Comparison of ENCODE assay signal across 11 cellular contexts in genomic region chr5:138869763-138870500, GRCh38. TPM values are rescaled to one million over a fixed set of nuclear protein-coding genes. Genes with fewer than 3 reads are reported as not detected.
A peak's percentile ranks its signal among the peaks of the same experiment; 100 is the strongest.
DNase-seq lines count a peak whose midpoint lies in the region; ATAC-seq, FAIRE-seq and TF ChIP-seq lines count a peak whose summit lies in the region.
"Had no signal": no experiment of that assay in that cellular context is flagged by ENCODE, and none has a peak within 500 bp of the region (broad histone marks: within the 10 kb centered on the region; RNA-seq: fewer than 3 reads in every experiment).

No MANE protein-coding gene starts in this region.

- POLR2A ChIA-PET in activated CD8-positive, alpha-beta T cell treated with anti-CD3 and anti-CD28 coated beads for 36 hours (lab: Charles Lee), result no interaction called here
- POLR2A ChIA-PET in activated CD8-positive, alpha-beta T cell treated with anti-CD3 and anti-CD28 coated beads, Interleukin-2, amount 10 ng/mL, durations not matched to agents 7 days and 5 days (lab: Charles Lee), result no interaction called here
- POLR2A ChIA-PET in activated CD4-positive, alpha-beta memory T cell treated with anti-CD3 and anti-CD28 coated beads, Interleukin-2, amount 10 ng/mL, durations not matched to agents 7 days and 5 days (lab: Charles Lee), result interaction anchor here (0.7 to 1.0 kb wide), 2 partner anchors 43 to 85 kb away, joined by 3 read pairs; no protein-coding TSS in a partner anchor
- POLR2A ChIA-PET in HepG2 (lab: Yijun Ruan, JAX), result no interaction called here
- POLR2A ChIA-PET in A673 (lab: Charles Lee; ENCODE audit: low non-redundant PET), result no interaction called here

- H3K9me3 Mint-ChIP-seq in activated CD8-positive, alpha-beta T cell treated with anti-CD3 and anti-CD28 coated beads for 36 hours, result no peaks in the 10 kb centered on the region
- H3K9me3 Mint-ChIP-seq in activated CD8-positive, alpha-beta T cell treated with anti-CD3 and anti-CD28 coated beads, Interleukin-2, amount 10 ng/mL, durations not matched to agents 7 days and 5 days (ENCODE audit: insufficient read depth), result no peaks in the 10 kb centered on the region
- no peaks in the 10 kb centered on the region for H3K9me3 Mint-ChIP-seq in activated CD4-positive, alpha-beta memory T cell treated with anti-CD3 and anti-CD28 coated beads, Interleukin-2, amount 10 ng/mL, durations not matched to agents 7 days and 5 days
- no peaks in the 10 kb centered on the region for H3K9me3 Mint-ChIP-seq in HFFc6
- H3K9me3 Mint-ChIP-seq: neural crest cell had no signal

- H3K4me1 Mint-ChIP-seq in activated CD8-positive, alpha-beta T cell treated with anti-CD3 and anti-CD28 coated beads for 36 hours (ENCODE audit: low read depth), result peaks cover 13% of the 10 kb centered on the region
- no peaks in the 10 kb centered on the region for H3K4me1 Mint-ChIP-seq in activated CD8-positive, alpha-beta T cell treated with anti-CD3 and anti-CD28 coated beads, Interleukin-2, amount 10 ng/mL, durations not matched to agents 7 days and 5 days (ENCODE audit: low read depth)
- H3K4me1 Mint-ChIP-seq in activated CD4-positive, alpha-beta memory T cell treated with anti-CD3 and anti-CD28 coated beads, Interleukin-2, amount 10 ng/mL, durations not matched to agents 7 days and 5 days, result peaks cover 14% of the 10 kb centered on the region
- H3K4me1 Mint-ChIP-seq in HFFc6 (ENCODE audit: low read depth), result peaks cover 58% of the 10 kb centered on the region

- TF ChIP-seq EP300 in HepG2 (IDR thresholded peaks at IDR 0.05; ENCODE audit: low read depth in 2 of 2, low read length in 2 of 2), result no peak
- TF ChIP-seq EP300 in HepG2 (CRISPR knock-in tag; IDR thresholded peaks at IDR 0.05; ENCODE audit: borderline replicate concordance), result no peak

- in situ Hi-C loops in HepG2 (cut with HindIII; ENCODE audit: extremely low pct_ligation_motif_present, low pct_unique_long_range_greater_than_20kb), result no loop called here

- no peak for DNase-seq in activated CD8-positive, alpha-beta T cell treated with anti-CD3 and anti-CD28 coated beads for 36 hours
- DNase-seq in activated CD8-positive, alpha-beta T cell treated with anti-CD3 and anti-CD28 coated beads, Interleukin-2, amount 10 ng/mL, durations not matched to agents 7 days and 5 days, result no peak
- DNase-seq in activated CD4-positive, alpha-beta memory T cell treated with anti-CD3 and anti-CD28 coated beads, Interleukin-2, amount 10 ng/mL, durations not matched to agents 7 days and 5 days, result no peak
- DNase-seq in foreskin keratinocyte, result peak in 1 of 2 donors; percentile 37
- DNase-seq in renal cortical epithelial cell (ENCODE audit: low read depth), result peak; percentile 58
- no peak for DNase-seq in HepG2 (ENCODE audit: low spot score)
- no peak for DNase-seq in HFFc6
- no peak for DNase-seq in A673 (ENCODE audit: low spot score)
- DNase-seq: Right ventricle myocardium superior had no signal

- H4K20me1 ChIP-seq in HepG2 (ENCODE audit: insufficient read depth, low read length), result peaks cover 75% of the 10 kb centered on the region

- H3K36me3 Mint-ChIP-seq in activated CD8-positive, alpha-beta T cell treated with anti-CD3 and anti-CD28 coated beads for 36 hours (ENCODE audit: low read depth), result no peaks in the 10 kb centered on the region
- H3K36me3 Mint-ChIP-seq in activated CD8-positive, alpha-beta T cell treated with anti-CD3 and anti-CD28 coated beads, Interleukin-2, amount 10 ng/mL, durations not matched to agents 7 days and 5 days (ENCODE audit: low read depth), result no peaks in the 10 kb centered on the region
- peaks cover 3% of the 10 kb centered on the region for H3K36me3 Mint-ChIP-seq in activated CD4-positive, alpha-beta memory T cell treated with anti-CD3 and anti-CD28 coated beads, Interleukin-2, amount 10 ng/mL, durations not matched to agents 7 days and 5 days (ENCODE audit: low read depth)
- 0 out of 2 replicates have a peak, but pooled peaks cover 4% of the 10 kb centered on the region for H3K36me3 Mint-ChIP-seq in HFFc6 (ENCODE audit: low read depth)

- 0 out of 5 replicates have a peak, but pooled peaks cover 0 to 9% of the 10 kb centered on the region in 2 experiments for H3K36me3 ChIP-seq in HepG2 (replicated peaks in 1 of 2; ENCODE audit: control insufficient read depth in 1 of 2, insufficient read depth in 2 of 2, low read length in 2 of 2)
- no peaks in the 10 kb centered on the region for H3K36me3 ChIP-seq in A673 (ENCODE audit: insufficient read depth, low read length, poor library complexity, severe bottlenecking)

- H3K79me2 ChIP-seq in HepG2 (ENCODE audit: insufficient read depth, low read length), result peaks cover 19% of the 10 kb centered on the region

- no peak for TF ChIP-seq CTCF in activated CD8-positive, alpha-beta T cell treated with anti-CD3 and anti-CD28 coated beads for 36 hours (IDR thresholded peaks at IDR 0.05)
- TF ChIP-seq CTCF in foreskin keratinocyte (conservative IDR thresholded peaks at IDR 0.05) (no peak), HepG2 (CRISPR knock-in tag; IDR thresholded peaks at IDR 0.05) (no peak), HFFc6 (IDR thresholded peaks at IDR 0.05) (no peak), A673 (conservative IDR thresholded peaks at IDR 0.05; ENCODE audit: low read depth, low read length) (no peak)

- no peak overlapping the region for H3K4me3 Mint-ChIP-seq in activated CD8-positive, alpha-beta T cell treated with anti-CD3 and anti-CD28 coated beads for 36 hours
- no peak overlapping the region for H3K4me3 Mint-ChIP-seq in activated CD8-positive, alpha-beta T cell treated with anti-CD3 and anti-CD28 coated beads, Interleukin-2, amount 10 ng/mL, durations not matched to agents 7 days and 5 days
- peak overlapping the region; percentile 9 for H3K4me3 Mint-ChIP-seq in activated CD4-positive, alpha-beta memory T cell treated with anti-CD3 and anti-CD28 coated beads, Interleukin-2, amount 10 ng/mL, durations not matched to agents 7 days and 5 days
- no peak overlapping the region for H3K4me3 Mint-ChIP-seq in HFFc6
- H3K4me3 Mint-ChIP-seq: neural crest cell had no signal

- intact Hi-C loops in activated CD8-positive, alpha-beta T cell treated with anti-CD3 and anti-CD28 coated beads for 36 hours (cut with micrococcal nuclease), result no loop called here
- intact Hi-C loops in HepG2 (cut with micrococcal nuclease; ENCODE audit: unreplicated experiment) (no loop called here), A673 (cut with micrococcal nuclease; ENCODE audit: unreplicated experiment) (no loop called here)

- H3K4me1 ChIP-seq in foreskin keratinocyte (peaks cover 23% of the 10 kb centered on the region), HepG2 (ENCODE audit: insufficient read depth, low read length) (peaks cover 40% of the 10 kb centered on the region), A673 (ENCODE audit: insufficient read depth, low read length, poor library complexity, severe bottlenecking) (peaks cover 33% of the 10 kb centered on the region)

- H3K27me3 Mint-ChIP-seq in activated CD8-positive, alpha-beta T cell treated with anti-CD3 and anti-CD28 coated beads for 36 hours, result peaks cover 24% of the 10 kb centered on the region
- H3K27me3 Mint-ChIP-seq in activated CD8-positive, alpha-beta T cell treated with anti-CD3 and anti-CD28 coated beads, Interleukin-2, amount 10 ng/mL, durations not matched to agents 7 days and 5 days (ENCODE audit: low read depth), result peaks cover 32% of the 10 kb centered on the region
- H3K27me3 Mint-ChIP-seq in activated CD4-positive, alpha-beta memory T cell treated with anti-CD3 and anti-CD28 coated beads, Interleukin-2, amount 10 ng/mL, durations not matched to agents 7 days and 5 days, result peaks cover 7% of the 10 kb centered on the region
- no peaks in the 10 kb centered on the region for H3K27me3 Mint-ChIP-seq in HFFc6 (ENCODE audit: insufficient read depth)

- no peak overlapping the region for H3K4me2 ChIP-seq in HepG2 (ENCODE audit: low read depth, low read length)

- TF ChIP-seq RAD21 in HepG2 (CRISPR knock-in tag; IDR thresholded peaks at IDR 0.05), result no peak

- H3K27ac ChIP-seq in foreskin keratinocyte, result peak overlapping the region; percentile 9
- no peak overlapping the region for H3K27ac ChIP-seq in HepG2 (ENCODE audit: extremely low read length, insufficient read depth, low read length)
- no peak overlapping the region for H3K27ac ChIP-seq in A673 (ENCODE audit: low read depth, low read length, poor library complexity, severe bottlenecking)

- no peak overlapping the region for H3K9ac ChIP-seq in HepG2 (ENCODE audit: insufficient read depth, low read depth, low read length)

- WGBS in HepG2 (ENCODE audit: low lambda C conversion rate), result 95% methylated on average over 5 of the region's 5 CpGs

- no peak overlapping the region for H3K27ac Mint-ChIP-seq in activated CD8-positive, alpha-beta T cell treated with anti-CD3 and anti-CD28 coated beads for 36 hours
- no peak overlapping the region for H3K27ac Mint-ChIP-seq in activated CD8-positive, alpha-beta T cell treated with anti-CD3 and anti-CD28 coated beads, Interleukin-2, amount 10 ng/mL, durations not matched to agents 7 days and 5 days
- no peak overlapping the region for H3K27ac Mint-ChIP-seq in activated CD4-positive, alpha-beta memory T cell treated with anti-CD3 and anti-CD28 coated beads, Interleukin-2, amount 10 ng/mL, durations not matched to agents 7 days and 5 days
- H3K27ac Mint-ChIP-seq in HFFc6, result no peak overlapping the region

- CTCF ChIA-PET in activated CD8-positive, alpha-beta T cell treated with anti-CD3 and anti-CD28 coated beads for 36 hours (lab: Charles Lee), result interaction anchor here (1.4 kb wide), 1 partner anchor 393 kb away, joined by 5 read pairs; no protein-coding TSS in a partner anchor
- CTCF ChIA-PET in activated CD8-positive, alpha-beta T cell treated with anti-CD3 and anti-CD28 coated beads, Interleukin-2, amount 10 ng/mL, durations not matched to agents 7 days and 5 days (lab: Charles Lee), result no interaction called here
- CTCF ChIA-PET in activated CD4-positive, alpha-beta memory T cell treated with anti-CD3 and anti-CD28 coated beads, Interleukin-2, amount 10 ng/mL, durations not matched to agents 7 days and 5 days (lab: Charles Lee), result interaction anchor here (0.7 to 1.5 kb wide), 2 partner anchors 123 to 229 kb away, joined by 3 read pairs; no protein-coding TSS in a partner anchor
- CTCF ChIA-PET in HepG2 (lab: Yijun Ruan, JAX; ENCODE audit: low intra/inter-chr PET ratio, low total read pairs) (no interaction called here), A673 (lab: Charles Lee) (interaction anchor here (0.6 kb wide), 2 partner anchors 73 to 467 kb away, joined by 3 to 4 read pairs; no protein-coding TSS in a partner anchor)

- no peak for TF ChIP-seq POLR2A in HepG2 (IDR thresholded peaks at IDR 0.05; ENCODE audit: insufficient read depth in 1 of 2, low read depth in 2 of 2, low read length in 2 of 2)

- peak; percentile 37 for ATAC-seq in activated CD8-positive, alpha-beta T cell treated with anti-CD3 and anti-CD28 coated beads for 36 hours
- ATAC-seq in activated CD8-positive, alpha-beta T cell treated with anti-CD3 and anti-CD28 coated beads, Interleukin-2, amount 10 ng/mL, durations not matched to agents 7 days and 5 days, result no peak
- ATAC-seq in foreskin keratinocyte (peak; percentile 62), HepG2 (no peak)

- H2AFZ ChIP-seq in HepG2 (ENCODE audit: low read length), result no peak overlapping the region

- BruUV-seq in HepG2 (replicated peaks; lab: Mats Ljungman, UMichigan) (no TSS peak), A673 (replicated peaks; lab: Mats Ljungman, UMichigan) (no TSS peak)

- no peak for FAIRE-seq in HepG2 (lab: Jason Lieb, UNC)

- H3K27me3 ChIP-seq in foreskin keratinocyte (no peaks in the 10 kb centered on the region), HepG2 (ENCODE audit: control insufficient read depth in 1 of 2, insufficient read depth in 2 of 2, low read length in 2 of 2) (no peaks in the 10 kb centered on the region), A673 (replicated peaks; ENCODE audit: insufficient read depth, low read depth, low read length, poor library complexity) (no peaks in the 10 kb centered on the region)

- H3K9me3 ChIP-seq in HepG2 (ENCODE audit: low read length), result no peaks in the 10 kb centered on the region
- no peaks in the 10 kb centered on the region for H3K9me3 ChIP-seq in A673 (ENCODE audit: low read depth, low read length, poor library complexity, severe bottlenecking)

- no peak overlapping the region for H3K4me3 ChIP-seq in HepG2 (replicated peaks in 1 of 3; ENCODE audit: insufficient read depth in 1 of 3, low read depth in 2 of 3, low read length in 3 of 3)
- H3K4me3 ChIP-seq in A673 (ENCODE audit: low read depth, low read length, poor library complexity, severe bottlenecking), result no peak overlapping the region

RNA-seq across cellular contexts. Expression of gene LRRTM2, which starts 5.2 kb away (rescaled TPM):
- total RNA-seq in activated CD8-positive, alpha-beta T cell treated with anti-CD3 and anti-CD28 coated beads for 36 hours, result not detected
- under 1 TPM in 1 of 2 experiments, not detected in 1; 0.26 TPM for total RNA-seq in activated CD8-positive, alpha-beta T cell treated with anti-CD3 and anti-CD28 coated beads, Interleukin-2, amount 10 ng/mL, durations not matched to agents 7 days and 5 days
- under 1 TPM in 1 of 2 experiments, not detected in 1; 0.23 TPM for total RNA-seq in activated CD4-positive, alpha-beta memory T cell treated with anti-CD3 and anti-CD28 coated beads, Interleukin-2, amount 10 ng/mL, durations not matched to agents 7 days and 5 days
- not detected in 2 replicates for total RNA-seq in foreskin keratinocyte
- not detected in 2 replicates for polyA plus RNA-seq in foreskin keratinocyte
- total RNA-seq in renal cortical epithelial cell, result 0.10 TPM in 1 of 2 replicates, not detected in the other
- not detected in 2 replicates for total RNA-seq in HepG2 (2016; rRNA removed; fragmentation: Illumina TruSeq; extraction: Trizol)
- total RNA-seq in HepG2 (2016; cell fraction: cytosol; rRNA removed; fragmentation: Illumina TruSeq; extraction: Trizol; ENCODE audit: low read depth), result not detected in 2 replicates
- not detected in 2 replicates for total RNA-seq in HepG2 (2016; cell fraction: insoluble cytoplasmic fraction; rRNA removed; fragmentation: Illumina TruSeq; extraction: Trizol)
- total RNA-seq in HepG2 (2016; cell fraction: membrane; rRNA removed; fragmentation: Illumina TruSeq; extraction: Trizol), result not detected in 2 replicates
- total RNA-seq in HepG2 (2016; cell fraction: nucleus; rRNA removed; fragmentation: Illumina TruSeq; extraction: Trizol), result not detected in 2 replicates
- not detected in 2 replicates for polyA plus RNA-seq in HepG2 (2011; rRNA removed)
- polyA plus RNA-seq in HepG2 (2011; cell fraction: cytosol; rRNA removed), result not detected in 2 replicates
- not detected in 2 replicates for polyA plus RNA-seq in HepG2 (2011; cell fraction: nucleus; rRNA removed)
- polyA plus RNA-seq in HepG2 (2012), result 0.03 and 0.08 TPM in 2 replicates
- not detected in 2 replicates for polyA plus RNA-seq in HepG2 (2016; cell fraction: cytosol; fragmentation: Illumina TruSeq; extraction: Trizol; ENCODE audit: low read depth)
- not detected in 2 replicates for polyA plus RNA-seq in HepG2 (2016; cell fraction: insoluble cytoplasmic fraction; fragmentation: Illumina TruSeq; extraction: Trizol; ENCODE audit: low read depth)
- not detected in 2 replicates for polyA plus RNA-seq in HepG2 (2016; cell fraction: membrane; fragmentation: Illumina TruSeq; extraction: Trizol; ENCODE audit: low read depth)
- not detected in 2 replicates for polyA plus RNA-seq in HepG2 (2016; cell fraction: nucleus; fragmentation: Illumina TruSeq; extraction: Trizol; ENCODE audit: insufficient read depth, low read depth)
- not detected in 2 replicates for polyA minus RNA-seq in HepG2 (2011; rRNA and poly(A)+ RNA removed; ENCODE audit: low replicate concordance)
- polyA minus RNA-seq in HepG2 (2011; cell fraction: cytosol; rRNA and poly(A)+ RNA removed), result not detected in 2 replicates
- polyA minus RNA-seq in HepG2 (2011; cell fraction: nucleus; rRNA and poly(A)+ RNA removed), result not detected in 2 replicates
- total RNA-seq in HFFc6 (2021; fragmentation: NEBNext Ultra II Directional; extraction: Animal tissue kit (Norgen Biotek cat#: 25700)), result 1 to 10 TPM in 1 of 6 experiments, under 1 TPM in 5; 0.20 to 1.0 (median 0.25) TPM
- 0.39 and 0.67 TPM in 2 replicates for total RNA-seq in A673 (2021)
- total RNA-seq: Right ventricle myocardium superior, ureter had no signal

Comparison
In these comparisons a context has a peak if more than half of its experiments do, and no peak if none do; other contexts are left out.
1. ATAC-seq: peak in activated CD8-positive, alpha-beta T cell treated with anti-CD3 and anti-CD28 coated beads for 36 hours (single experiment) and foreskin keratinocyte (single experiment); none in activated CD8-positive, alpha-beta T cell treated with anti-CD3 and anti-CD28 coated beads, Interleukin-2, amount 10 ng/mL, durations not matched to agents 7 days and 5 days (single experiment) and HepG2 (single experiment).
2. CTCF ChIA-PET loops: an anchor here in activated CD8-positive, alpha-beta T cell treated with anti-CD3 and anti-CD28 coated beads for 36 hours (1.4 kb wide), activated CD4-positive, alpha-beta memory T cell treated with anti-CD3 and anti-CD28 coated beads, Interleukin-2, amount 10 ng/mL, durations not matched to agents 7 days and 5 days (0.7 to 1.5 kb wide) and A673 (0.6 kb wide); none called in activated CD8-positive, alpha-beta T cell treated with anti-CD3 and anti-CD28 coated beads, Interleukin-2, amount 10 ng/mL, durations not matched to agents 7 days and 5 days and HepG2.